Comparison of ENCODE assay signal across 23 cellular contexts in the genomic region with DNA sequence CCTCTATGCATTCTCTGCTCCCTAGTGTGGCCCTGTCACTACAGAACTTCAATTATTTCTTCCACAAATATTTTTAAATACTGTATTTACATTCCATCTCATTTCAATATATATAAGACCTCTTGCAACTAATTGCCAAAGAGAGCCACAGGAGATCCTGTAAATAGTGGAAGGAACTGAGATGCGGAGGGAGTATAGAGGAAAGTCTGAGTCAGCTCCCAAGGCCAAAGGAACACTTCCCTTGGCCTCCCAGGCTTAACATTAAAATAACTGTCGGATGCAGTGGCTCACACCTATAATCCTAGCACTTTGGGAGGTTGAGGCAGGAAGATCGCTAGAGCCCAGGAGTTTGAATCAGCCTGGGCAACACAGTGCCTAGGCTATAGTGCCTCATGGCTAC. TPM values are rescaled to one million over a fixed set of nuclear protein-coding genes. Genes with fewer than 3 reads are reported as not detected.
DNase-seq lines count a peak whose midpoint lies in the region; ATAC-seq and TF ChIP-seq lines count a peak whose summit lies in the region.
"Had no signal": no experiment of that assay in that cellular context is flagged by ENCODE, and none has a peak within 500 bp of the region (broad histone marks: within the 10 kb centered on the region; RNA-seq: fewer than 3 reads in every experiment).

No MANE protein-coding gene starts in this region.

- H3K4me1 ChIP-seq in breast epithelium (peaks cover 0 to 6% of the 10 kb centered on the region in 2 donors), uterus (peaks cover 6 to 22% of the 10 kb centered on the region in 2 donors)

- no peak overlapping the region for H3K27ac Mint-ChIP-seq in MCF 10A (ENCODE audit: low read depth, unreplicated experiment)
- H3K27ac Mint-ChIP-seq: activated CD4-positive, alpha-beta memory T cell treated with anti-CD3 and anti-CD28 coated beads for 36 hours; activated naive CD4-positive, alpha-beta T cell treated with anti-CD3 and anti-CD28 coated beads, Interleukin-2, amount 50 U/mL, for 72 hours; activated T-cell treated with anti-CD3 and anti-CD28 coated beads, Interleukin-2, amount 50 U/mL, for 24 hours; mesothelial cell of epicardium had no signal

- no peaks in the 10 kb centered on the region for H3K36me3 ChIP-seq in breast epithelium
- no peaks in the 10 kb centered on the region for H3K36me3 ChIP-seq in uterus
- H3K36me3 ChIP-seq: neutrophil, right lobe of liver, thoracic aorta had no signal

- peaks cover 5% of the 10 kb centered on the region for H3K36me3 Mint-ChIP-seq in MCF 10A (ENCODE audit: insufficient read depth, unreplicated experiment)
- H3K36me3 Mint-ChIP-seq: activated CD4-positive, alpha-beta memory T cell treated with anti-CD3 and anti-CD28 coated beads for 36 hours; activated naive CD4-positive, alpha-beta T cell treated with anti-CD3 and anti-CD28 coated beads, Interleukin-2, amount 50 U/mL, for 72 hours had no signal

- intact Hi-C loops in breast epithelium (cut with DNase I; ENCODE audit: low total_unique reads) (no loop called here), MCF 10A (cut with micrococcal nuclease) (no loop called here), uterus (cut with DNase I; ENCODE audit: low total_unique reads) (no loop called here), left colon (cut with DNase I, micrococcal nuclease) (no loop called here)

- TF ChIP-seq POLR2A in breast epithelium (IDR thresholded peaks at IDR 0.05) (no peak), uterus (IDR thresholded peaks at IDR 0.05) (no peak)

- no peaks in the 10 kb centered on the region for H3K27me3 Mint-ChIP-seq in MCF 10A (ENCODE audit: insufficient read depth, unreplicated experiment)

- BruUV-seq in MCF 10A (replicated peaks; lab: Mats Ljungman, UMichigan): no TSS peak

- no peak for TF ChIP-seq CTCF in breast epithelium (IDR thresholded peaks at IDR 0.05)
- no peak for TF ChIP-seq CTCF in MCF 10A (IDR thresholded peaks at IDR 0.05; ENCODE audit: unreplicated experiment)
- TF ChIP-seq CTCF in cardiac fibroblast (IDR thresholded peaks at IDR 0.05; ENCODE audit: low read depth, low read length): no peak
- no peak for TF ChIP-seq CTCF in uterus (IDR thresholded peaks at IDR 0.05)

- no peak for ATAC-seq in left colon
- ATAC-seq: activated naive CD4-positive, alpha-beta T cell treated with anti-CD3 and anti-CD28 coated beads, Interleukin-2, amount 50 U/mL, for 72 hours had no signal

- no peaks in the 10 kb centered on the region for H3K9me3 ChIP-seq in breast epithelium
- no peaks in the 10 kb centered on the region for H3K9me3 ChIP-seq in uterus
- H3K9me3 ChIP-seq: neutrophil, right lobe of liver, thoracic aorta had no signal

- H3K27ac ChIP-seq in breast epithelium (peak overlapping the region; percentile 48 to 80), uterus (peak overlapping the region; percentile 86 to 94)
- H3K27ac ChIP-seq: C4-2B, neutrophil, right lobe of liver had no signal

- no peak for DNase-seq in breast epithelium (ENCODE audit: low spot score in 2 of 2)
- no peak for DNase-seq in MCF 10A (ENCODE audit: unreplicated experiment)
- peak; percentile 72 to 74 for DNase-seq in cardiac fibroblast (ENCODE audit: low read depth in 2 of 2)
- DNase-seq in iris pigment epithelial cell (ENCODE audit: low read depth): peak; percentile 82
- DNase-seq in uterus: no peak
- no peak for DNase-seq in NCI-H2171 treated with DMSO at 0.1 percent for 48 hours (lab: John Stamatoyannopoulos, UW)
- DNase-seq in NCI-H82 (lab: John Stamatoyannopoulos, UW): no peak
- DNase-seq in left colon: no peak
- DNase-seq: 8988T; activated CD4-positive, alpha-beta memory T cell treated with anti-CD3 and anti-CD28 coated beads for 36 hours; activated T-cell treated with anti-CD3 and anti-CD28 coated beads, Interleukin-2, amount 50 U/mL, for 24 hours; caudate nucleus; effector CD8-positive, alpha-beta T cell; islet precursor cell; NCI-H2029; NCI-H526 treated with DMSO at 0.1 percent for 48 hours; right lobe of liver; stimulated activated CD4-positive, alpha-beta T cell treated with anti-CD3 and anti-CD28 coated beads, Interleukin-2, amount 100 ng/mL, for 48 hours had no signal

- H3K4me3 ChIP-seq in breast epithelium (no peak overlapping the region), cardiac fibroblast (replicated peaks in 1 of 2; ENCODE audit: low read depth in 2 of 2, low read length in 2 of 2) (no peak overlapping the region), uterus (no peak overlapping the region)
- H3K4me3 ChIP-seq: right lobe of liver, thoracic aorta had no signal

- peaks cover 9% of the 10 kb centered on the region for H3K4me1 Mint-ChIP-seq in MCF 10A (ENCODE audit: insufficient read depth, unreplicated experiment)

- no peak overlapping the region for H3K4me3 Mint-ChIP-seq in MCF 10A (ENCODE audit: unreplicated experiment)
- H3K4me3 Mint-ChIP-seq: activated CD4-positive, alpha-beta memory T cell treated with anti-CD3 and anti-CD28 coated beads for 36 hours; activated T-cell treated with anti-CD3 and anti-CD28 coated beads, Interleukin-2, amount 50 U/mL, for 24 hours; mesothelial cell of epicardium had no signal

- CTCF ChIA-PET in MCF 10A (lab: Yijun Ruan, JAX): interaction anchor here (0.6 to 0.9 kb wide), 2 partner anchors 68 to 318 kb away, joined by 3 to 4 read pairs; no protein-coding TSS in a partner anchor

- H3K27me3 ChIP-seq in breast epithelium: no peaks in the 10 kb centered on the region
- no peaks in the 10 kb centered on the region for H3K27me3 ChIP-seq in uterus
- H3K27me3 ChIP-seq: neutrophil, right lobe of liver had no signal

- H3K9me3 Mint-ChIP-seq in MCF 10A (ENCODE audit: unreplicated experiment): no peaks in the 10 kb centered on the region
- H3K9me3 Mint-ChIP-seq: activated CD4-positive, alpha-beta memory T cell treated with anti-CD3 and anti-CD28 coated beads for 36 hours; activated naive CD4-positive, alpha-beta T cell treated with anti-CD3 and anti-CD28 coated beads, Interleukin-2, amount 50 U/mL, for 72 hours; activated T-cell treated with anti-CD3 and anti-CD28 coated beads, Interleukin-2, amount 50 U/mL, for 24 hours; mesothelial cell of epicardium had no signal

- POLR2A ChIA-PET in MCF 10A (lab: Yijun Ruan, JAX): interaction anchor here (1.2 kb wide), 1 partner anchor 8 kb away, joined by 3 read pairs; no protein-coding TSS in a partner anchor

RNA-seq across cellular contexts. Expression of a gene that starts 31.2 kb away (rescaled TPM):
- total RNA-seq in breast epithelium (10 to 100 TPM; 63.4 to 97.3 (median 85.5) TPM), MCF 10A (2022) (89.4 and 92.0 TPM in 2 replicates), uterus (100 to 1,000 TPM in 2 of 4 donors, 10 to 100 TPM in 2; 81.0 to 311 (median 147) TPM), left colon (10 to 100 TPM; 34.3 to 48.8 TPM)

Comparison
In these comparisons a context has a peak if more than half of its experiments do, and no peak if none do; other contexts are left out.
1. DNase-seq: peak in cardiac fibroblast (2 of 2) and iris pigment epithelial cell (single experiment); none in breast epithelium (0 of 2), MCF 10A (single experiment), uterus (0 of 2), NCI-H2171 treated with DMSO at 0.1 percent for 48 hours (single experiment), NCI-H82 (single experiment) and left colon (0 of 2).